ENCODE assay signal across 16 cellular contexts in genomic region chr10:50603151-50603850, GRCh38. TPM values are rescaled to one million over a fixed set of nuclear protein-coding genes. Genes with fewer than 3 reads are reported as not detected.
DNase-seq lines count a peak whose midpoint lies in the region; ATAC-seq and TF ChIP-seq lines count a peak whose summit lies in the region.
"Had no signal": no experiment of that assay in that cellular context is flagged by ENCODE, and none has a peak within 500 bp of the region (broad histone marks: within the 10 kb centered on the region; RNA-seq: fewer than 3 reads in every experiment).

No MANE protein-coding gene starts in this region.

- intact Hi-C loops in heart right ventricle (cut with DNase I), result loop anchor here in 1 of 10 donors (10.0 kb wide), 1 partner anchor 48 kb away; no protein-coding TSS in a partner anchor
- intact Hi-C loops in left cardiac atrium (cut with DNase I), result no loop called here
- intact Hi-C loops in vagina (cut with DNase I), result no loop called here

- peaks cover 8% of the 10 kb centered on the region for H3K79me1 ChIP-seq in mesenchymal stem cell (replicated peaks; ENCODE audit: low read length, poor library complexity, severe bottlenecking)

- peak overlapping the region; percentile 58 for H3K4me3 Mint-ChIP-seq in activated T-helper 17 cell treated with anti-CD3 and anti-CD28 coated beads, Interleukin-2, amount 50 U/mL, for 72 hours

- TF ChIP-seq CTCF in heart right ventricle (IDR thresholded peaks at IDR 0.05), result no peak
- TF ChIP-seq CTCF in vagina (IDR thresholded peaks at IDR 0.05), result no peak

- H3K18ac ChIP-seq in mesenchymal stem cell (ENCODE audit: low read depth in 1 of 2, low read length in 2 of 2), result no peak overlapping the region

- H3K27me3 Mint-ChIP-seq in activated T-helper 17 cell treated with anti-CD3 and anti-CD28 coated beads, Interleukin-2, amount 50 U/mL, for 72 hours, result no peaks in the 10 kb centered on the region

- H2BK120ac ChIP-seq in mesenchymal stem cell (ENCODE audit: low read depth, low read length), result no peak overlapping the region

- H2BK15ac ChIP-seq in mesenchymal stem cell (ENCODE audit: low read depth, poor library complexity, severe bottlenecking), result no peak overlapping the region

- H3K4me3 ChIP-seq in heart right ventricle, result peak overlapping the region in 2 of 10 donors; percentile 11 to 40
- H3K4me3 ChIP-seq in mesenchymal stem cell (ENCODE audit: insufficient read depth in 1 of 2, low read depth in 1 of 2, low read length in 2 of 2), result no peak overlapping the region
- H3K4me3 ChIP-seq in vagina, result no peak overlapping the region
- H3K4me3 ChIP-seq in SJCRH30, result no peak overlapping the region

- H3K36me3 Mint-ChIP-seq in activated T-helper 17 cell treated with anti-CD3 and anti-CD28 coated beads, Interleukin-2, amount 50 U/mL, for 72 hours (ENCODE audit: low read depth), result no peaks in the 10 kb centered on the region

- H3K27ac ChIP-seq in heart right ventricle (peak overlapping the region in 7 of 10 donors; percentile 46 to 81 (median 67)), mesenchymal stem cell (ENCODE audit: low read length, poor library complexity, severe bottlenecking) (no peak overlapping the region), vagina (peak overlapping the region; percentile 5), SJCRH30 (no peak overlapping the region)

- H3K4ac ChIP-seq in mesenchymal stem cell (ENCODE audit: low read depth in 1 of 2, low read length in 2 of 2), result no peak overlapping the region

- peaks cover 0 to 95% (median 82%) of the 10 kb centered on the region in 9 donors for H3K4me1 ChIP-seq in heart right ventricle
- H3K4me1 ChIP-seq in mesenchymal stem cell (ENCODE audit: control insufficient read depth, insufficient read depth, low read depth, low read length), result peaks cover 5% of the 10 kb centered on the region
- peaks cover 67% of the 10 kb centered on the region for H3K4me1 ChIP-seq in vagina
- peaks cover 30% of the 10 kb centered on the region for H3K4me1 ChIP-seq in SJCRH30

- no peak overlapping the region for H3K14ac ChIP-seq in mesenchymal stem cell (ENCODE audit: low read length in 2 of 2)

- TF ChIP-seq POLR2A in vagina (IDR thresholded peaks at IDR 0.05), result no peak

- H3K27me3 ChIP-seq in heart right ventricle (no peaks in the 10 kb centered on the region), mesenchymal stem cell (ENCODE audit: control insufficient read depth in 1 of 2, insufficient read depth in 1 of 2, low read length in 2 of 2) (no peaks in the 10 kb centered on the region), vagina (no peaks in the 10 kb centered on the region), SJCRH30 (no peaks in the 10 kb centered on the region)

- no peak overlapping the region for H2AFZ ChIP-seq in mesenchymal stem cell (ENCODE audit: low read depth, low read length)

- H2BK12ac ChIP-seq in mesenchymal stem cell (ENCODE audit: low read length in 2 of 2), result no peak overlapping the region

- ATAC-seq in heart right ventricle (peak in 1 of 8 donors; percentile 29), left cardiac atrium (no peak), GM19035 (IDR thresholded peaks at IDR 0.05; ENCODE audit: unreplicated experiment) (no peak)
- no peak for ATAC-seq in activated T-helper 17 cell treated with anti-CD3 and anti-CD28 coated beads, Interleukin-2, amount 50 U/mL, for 72 hours (replicated peaks)

- peaks cover 50% of the 10 kb centered on the region for H3K4me1 Mint-ChIP-seq in activated T-helper 17 cell treated with anti-CD3 and anti-CD28 coated beads, Interleukin-2, amount 50 U/mL, for 72 hours

- H2BK5ac ChIP-seq in mesenchymal stem cell (ENCODE audit: low read depth, low read length, poor library complexity, severe bottlenecking), result peak overlapping the region; percentile 51

- no peak overlapping the region for H4K8ac ChIP-seq in mesenchymal stem cell (ENCODE audit: low read length)

- H3K36me3 ChIP-seq in heart right ventricle (no peaks in the 10 kb centered on the region), mesenchymal stem cell (ENCODE audit: control insufficient read depth in 1 of 2, insufficient read depth in 2 of 2, low read depth in 1 of 2, low read length in 2 of 2) (no peaks in the 10 kb centered on the region), vagina (no peaks in the 10 kb centered on the region), SJCRH30 (no peaks in the 10 kb centered on the region)

- no peaks in the 10 kb centered on the region for H3K9me3 Mint-ChIP-seq in activated T-helper 17 cell treated with anti-CD3 and anti-CD28 coated beads, Interleukin-2, amount 50 U/mL, for 72 hours

- no peak overlapping the region for H4K91ac ChIP-seq in mesenchymal stem cell (ENCODE audit: low read length)

- peak overlapping the region; percentile 63 for H3K9ac ChIP-seq in mesenchymal stem cell (ENCODE audit: low read length)

- 61 to 72% methylated on average over 6 of the region's 6 CpGs for WGBS in heart right ventricle, 2 donors
- WGBS in mesenchymal stem cell, result 93% methylated on average over 6 of the region's 6 CpGs

- H3K9me3 ChIP-seq in heart right ventricle (no peaks in the 10 kb centered on the region), mesenchymal stem cell (ENCODE audit: control insufficient read depth, low read length) (no peaks in the 10 kb centered on the region), vagina (no peaks in the 10 kb centered on the region), SJCRH30 (replicated peaks) (no peaks in the 10 kb centered on the region)

- DNase-seq in heart right ventricle, result no peak
- no peak for DNase-seq in left cardiac atrium
- no peak for DNase-seq in mesenchymal stem cell
- DNase-seq in vagina (ENCODE audit: extremely low spot score in 2 of 2), result no peak
- no peak for DNase-seq in SJCRH30
- no peak for DNase-seq in COLO668 (lab: John Stamatoyannopoulos, UW; ENCODE audit: unreplicated experiment)
- DNase-seq: ACHN; activated naive CD4-positive, alpha-beta T cell; Calu3; effector memory CD4-positive, alpha-beta T cell; kidney; NCI-H2081 treated with DMSO at 0.1 percent for 48 hours; SHP77 treated with DMSO at 0.1 percent for 48 hours; stimulated activated CD4-positive, alpha-beta T cell treated with anti-CD3 and anti-CD28 coated beads, Interleukin-4, amount 100 ng/mL, for 1 hour had no signal

- no peak overlapping the region for H3K27ac Mint-ChIP-seq in activated T-helper 17 cell treated with anti-CD3 and anti-CD28 coated beads, Interleukin-2, amount 50 U/mL, for 72 hours

- H3K4me2 ChIP-seq in mesenchymal stem cell (ENCODE audit: low read length, poor library complexity, severe bottlenecking), result no peak overlapping the region

- peak overlapping the region; percentile 53 for H2AK5ac ChIP-seq in mesenchymal stem cell (ENCODE audit: low read length, severe bottlenecking)

- H3K23ac ChIP-seq in mesenchymal stem cell (ENCODE audit: low read length in 2 of 2), result no peak overlapping the region

RNA-seq across cellular contexts. Expression of gene SGMS1, which starts 20.5 kb away (rescaled TPM):
- total RNA-seq in heart right ventricle (10 to 100 TPM; 14.2 to 24.3 (median 19.3) TPM), left cardiac atrium (10 to 100 TPM; 22.4 to 24.4 TPM), vagina (93.8 TPM)
- polyA plus RNA-seq in heart right ventricle, result 10 to 100 TPM in 1 of 2 donors, 1 to 10 TPM in 1; 7.3 to 13.1 TPM
- total RNA-seq in activated T-helper 17 cell treated with anti-CD3 and anti-CD28 coated beads, Interleukin-2, amount 50 U/mL, for 72 hours, result 10 to 100 TPM; 13.4 to 22.4 TPM
- polyA plus RNA-seq in mesenchymal stem cell (2013, experiment 1 of 2), result 5.5 TPM
- 5.6 TPM for polyA plus RNA-seq in mesenchymal stem cell (2013, experiment 2 of 2)
- total RNA-seq in SJCRH30 (2014; rRNA removed; shearing (Covaris generic)), result 13.4 and 14.7 TPM in 2 replicates

Comparison
In these comparisons a context has a peak if more than half of its experiments do, and no peak if none do; other contexts are left out.
1. H3K27ac ChIP-seq: peak in heart right ventricle (7 of 10) and vagina (single experiment); none in mesenchymal stem cell (single experiment) and SJCRH30 (single experiment).